ENCODE assay signal across 10 cellular contexts in the genomic region with DNA sequence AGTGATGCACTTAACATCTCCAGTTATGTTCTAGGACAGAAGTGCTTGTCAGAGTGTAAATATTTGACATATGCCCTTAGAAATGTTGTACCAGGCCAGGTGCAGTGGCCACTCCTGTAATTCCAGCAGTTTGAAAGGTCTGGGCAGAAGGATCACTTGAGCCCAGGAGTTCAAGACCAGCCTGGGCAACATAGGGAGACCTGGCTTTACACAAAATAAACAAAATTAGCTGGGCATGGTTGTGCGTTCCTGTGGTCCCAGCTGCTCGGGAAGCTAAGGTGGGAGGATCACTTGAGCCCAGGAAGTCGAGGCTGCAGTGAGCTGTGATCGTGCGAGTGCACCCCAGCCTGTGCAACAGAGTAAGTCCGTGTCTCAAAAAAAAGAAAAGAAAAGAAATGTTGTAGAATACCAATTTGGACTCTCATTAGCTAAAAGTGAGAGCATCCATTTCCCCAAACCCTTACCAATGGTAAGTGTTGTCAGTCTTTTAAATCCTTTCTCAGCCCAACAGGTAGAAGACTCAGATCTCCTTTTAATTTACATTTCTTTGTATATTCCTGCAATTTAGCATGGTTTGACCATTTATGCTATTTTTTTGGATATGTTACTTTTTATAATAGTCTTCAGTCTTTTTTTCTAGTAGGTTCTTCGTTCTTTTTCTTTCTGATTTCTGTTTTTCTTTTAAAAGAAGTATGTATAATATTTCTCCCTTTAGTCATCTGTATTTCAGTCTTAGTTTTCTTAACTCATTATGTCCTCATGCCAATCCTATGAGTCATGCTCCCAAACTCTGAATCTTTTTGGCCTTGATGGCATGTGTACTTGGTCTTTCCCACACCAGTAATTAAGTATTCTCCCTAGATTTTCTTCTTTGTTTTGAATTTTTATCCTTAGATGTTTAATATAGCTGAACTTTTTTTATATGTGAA.
DNase-seq lines count a peak whose midpoint lies in the region; ATAC-seq and TF ChIP-seq lines count a peak whose summit lies in the region.
"Had no signal": no experiment of that assay in that cellular context is flagged by ENCODE, and none has a peak within 500 bp of the region (broad histone marks: within the 10 kb centered on the region; RNA-seq: fewer than 3 reads in every experiment).

No MANE protein-coding gene starts in this region.

- no peak for ATAC-seq in GM18520 (IDR thresholded peaks at IDR 0.05; ENCODE audit: unreplicated experiment)

- peak overlapping the region; percentile 34 for H3K4me3 ChIP-seq in fibroblast of pulmonary artery (replicated peaks; ENCODE audit: low read depth, low read length)
- no peak overlapping the region for H3K4me3 ChIP-seq in dorsolateral prefrontal cortex
- H3K4me3 ChIP-seq: skin epidermis had no signal

- intact Hi-C loops in dorsolateral prefrontal cortex (cut with DNase I): no loop called here

- no peak overlapping the region for H3K27ac ChIP-seq in dorsolateral prefrontal cortex
- H3K27ac ChIP-seq: HL-60 had no signal

- TF ChIP-seq CTCF in fibroblast of pulmonary artery (IDR thresholded peaks at IDR 0.05; ENCODE audit: low read length, missing control alignments): no peak
- TF ChIP-seq CTCF in dorsolateral prefrontal cortex (IDR thresholded peaks at IDR 0.05 in 54 of 56, conservative IDR thresholded peaks at IDR 0.05 in 2 of 56; ENCODE audit: low read depth in 1 of 56, partially characterized antibody in 56 of 56): no peak

- DNase-seq in GM04504 (ENCODE audit: low read depth) (peak; percentile 91), SHP77 (lab: John Stamatoyannopoulos, UW) (peak; percentile 38 to 60), fibroblast of pulmonary artery (ENCODE audit: low read depth) (peak; percentile 96), pulmonary artery endothelial cell (ENCODE audit: low read depth, low spot score) (peak; percentile 88), dorsolateral prefrontal cortex (no peak), NCI-H2227 treated with DMSO at 0.1 percent for 48 hours (lab: John Stamatoyannopoulos, UW) (no peak), NCI-H1417 treated with DMSO at 0.1 percent for 48 hours (lab: John Stamatoyannopoulos, UW) (no peak)

- H3K27me3 ChIP-seq in dorsolateral prefrontal cortex: no peaks in the 10 kb centered on the region

Comparison
In these comparisons a context has a peak if more than half of its experiments do, and no peak if none do; other contexts are left out.
1. DNase-seq: peak in GM04504 (single experiment), SHP77 (2 of 2), fibroblast of pulmonary artery (single experiment) and pulmonary artery endothelial cell (single experiment); none in dorsolateral prefrontal cortex (0 of 10), NCI-H2227 treated with DMSO at 0.1 percent for 48 hours (single experiment) and NCI-H1417 treated with DMSO at 0.1 percent for 48 hours (single experiment).